In genomic region chr12:132315951-132316350, GRCh38 we compare ENCODE assay signal across 23 cellular contexts. TPM values are rescaled to one million over a fixed set of nuclear protein-coding genes. Genes with fewer than 3 reads are reported as not detected.
"Had no signal": no experiment of that assay in that cellular context is flagged by ENCODE, and none has a peak within 500 bp of the region (broad histone marks: within the 10 kb centered on the region; RNA-seq: fewer than 3 reads in every experiment).

No MANE protein-coding gene starts in this region.

- H3K27ac ChIP-seq: epithelial cell of prostate, esophagus muscularis mucosa, gastrocnemius medialis, heart right ventricle, left lung, ovary, right lobe of liver, testis, tibial nerve, upper lobe of right lung had no signal

- H3K9me3 ChIP-seq: gastrocnemius medialis, right lobe of liver, testis, upper lobe of right lung had no signal

- H3K4me3 ChIP-seq: esophagus muscularis mucosa, gastrocnemius medialis, heart right ventricle, left lung, ovary, right lobe of liver, testis, tibial nerve, upper lobe of right lung had no signal

- H3K36me3 Mint-ChIP-seq: stimulated activated memory B cell treated with anti-CD40 and anti-IgM and Interleukin-4, amounts not matched to agents 10 μg/mL and 1 μg/mL and 100 μg/mL, for 72 hours had no signal

- H3K4me1 ChIP-seq: esophagus muscularis mucosa, gastrocnemius medialis, heart right ventricle, left lung, right lobe of liver, testis, tibial nerve, upper lobe of right lung had no signal

- ATAC-seq: effector memory CD8-positive, alpha-beta T cell; gastrocnemius medialis; left lung; right lobe of liver; stimulated activated memory B cell treated with anti-CD40 and anti-IgM and Interleukin-4, amounts not matched to agents 10 μg/mL and 1 μg/mL and 100 μg/mL, for 72 hours; upper lobe of right lung had no signal

- H3K36me3 ChIP-seq: esophagus muscularis mucosa, gastrocnemius medialis, heart right ventricle, left lung, ovary, right lobe of liver, tibial nerve, upper lobe of right lung had no signal

- H3K4me1 Mint-ChIP-seq: central memory CD8-positive, alpha-beta T cell; naive B cell; stimulated activated memory B cell treated with anti-CD40 and anti-IgM and Interleukin-4, amounts not matched to agents 10 μg/mL and 1 μg/mL and 100 μg/mL, for 72 hours had no signal

- DNase-seq: cortex of kidney; effector memory CD8-positive, alpha-beta T cell; gastrocnemius medialis; hypothalamus; mesendoderm; naive B cell; ovary; stimulated activated CD4-positive, alpha-beta T cell treated with anti-CD3 and anti-CD28 coated beads, Interleukin-15, amount 100 ng/mL, for 24 hours; stimulated activated CD4-positive, alpha-beta T cell treated with anti-CD3 and anti-CD28 coated beads, Interleukin-1b, Interleukin-23, amount 100 ng/mL, for 48 hours; stimulated activated CD4-positive, alpha-beta T cell treated with anti-CD3 and anti-CD28 coated beads, Interleukin-4, amount 100 ng/mL, for 24 hours; testis; upper lobe of right lung had no signal

- H3K27me3 ChIP-seq: ovary, right lobe of liver, testis, tibial nerve, upper lobe of right lung had no signal

- H3K27ac Mint-ChIP-seq: effector memory CD8-positive, alpha-beta T cell; naive B cell; progenitor cell of endocrine pancreas; stimulated activated memory B cell treated with anti-CD40 and anti-IgM and Interleukin-4, amounts not matched to agents 10 μg/mL and 1 μg/mL and 100 μg/mL, for 72 hours; stimulated activated naive CD8-positive, alpha-beta T cell treated with anti-CD3 and anti-CD28 coated beads, Interleukin-15, Interleukin-2, amounts not matched to agents 100 ng/mL and 50 ng/mL, for 24 hours had no signal

- H3K4me3 Mint-ChIP-seq: central memory CD8-positive, alpha-beta T cell; effector memory CD8-positive, alpha-beta T cell; naive B cell; stimulated activated memory B cell treated with anti-CD40 and anti-IgM and Interleukin-4, amounts not matched to agents 10 μg/mL and 1 μg/mL and 100 μg/mL, for 72 hours; stimulated activated naive CD8-positive, alpha-beta T cell treated with anti-CD3 and anti-CD28 coated beads, Interleukin-15, Interleukin-2, amounts not matched to agents 100 ng/mL and 50 ng/mL, for 24 hours had no signal

RNA-seq across cellular contexts. Expression of gene GALNT9, which starts 13.4 kb away (rescaled TPM):
- total RNA-seq: fibroblast of villous mesenchyme, gastrocnemius medialis, right lobe of liver had no signal
